ENCODE assay signal across 26 cellular contexts in genomic region chr22:44393066-44393465, GRCh38.
DNase-seq lines count a peak whose midpoint lies in the region; ATAC-seq and TF ChIP-seq lines count a peak whose summit lies in the region.
"Had no signal": no experiment of that assay in that cellular context is flagged by ENCODE, and none has a peak within 500 bp of the region (broad histone marks: within the 10 kb centered on the region; RNA-seq: fewer than 3 reads in every experiment).

No MANE protein-coding gene starts in this region.

- CTCF ChIA-PET in PC-3 (lab: Charles Lee) = no interaction called here

- H3K79me2 ChIP-seq in PC-3 (ENCODE audit: low read length) = no peaks in the 10 kb centered on the region

- peak overlapping the region; percentile 32; the same call in 1 of the 2 replicates for H3K4me2 ChIP-seq in PC-3 (ENCODE audit: low read length)
- H3K4me2 ChIP-seq: GM23338, KMS-11 had no signal

- ATAC-seq in PC-3 (no peak), left ventricle myocardium superior (no peak), sciatic nerve (no peak), HG03521 (IDR thresholded peaks at IDR 0.05; ENCODE audit: unreplicated experiment) (no peak)
- ATAC-seq: GM23338; naive thymus-derived CD4-positive, alpha-beta T cell; right cardiac atrium had no signal

- H3K4me3 ChIP-seq in PC-3 (ENCODE audit: low read length) = no peak overlapping the region
- H3K4me3 ChIP-seq: GM23338, ovary, tibial nerve had no signal

- no peak for TF ChIP-seq CTCF in PC-3 (conservative IDR thresholded peaks at IDR 0.05; ENCODE audit: low read depth, low read length)

- POLR2A ChIA-PET in PC-3 (lab: Charles Lee; ENCODE audit: unreplicated experiment) = no interaction called here

- intact Hi-C loops in PC-3 (cut with micrococcal nuclease) = no loop called here
- intact Hi-C loops in left ventricle myocardium superior (cut with micrococcal nuclease) = no loop called here
- intact Hi-C loops in sciatic nerve (cut with DNase I) = no loop called here

- H3K9me2 ChIP-seq in PC-3 (replicated peaks; ENCODE audit: low read length) = no peaks in the 10 kb centered on the region

- no peaks in the 10 kb centered on the region for H3K27me3 ChIP-seq in PC-3 (ENCODE audit: low read length)
- H3K27me3 ChIP-seq: ovary, tibial nerve had no signal

- H3K27ac ChIP-seq in PC-3 (ENCODE audit: low read length) = peak overlapping the region; percentile 42
- H3K27ac ChIP-seq: 22Rv1, KMS-11, ovary, tibial nerve had no signal

- no peaks in the 10 kb centered on the region for H3F3A ChIP-seq in PC-3 (ENCODE audit: low read length, unreplicated experiment)

- H3K9ac ChIP-seq in PC-3 (ENCODE audit: low read length) = no peak overlapping the region
- H3K9ac ChIP-seq: KMS-11 had no signal

- no peaks in the 10 kb centered on the region for H3K36me3 ChIP-seq in PC-3 (ENCODE audit: low read depth, low read length)
- H3K36me3 ChIP-seq: ovary, tibial nerve had no signal

- no TSS peak for BruUV-seq in PC-3 (replicated peaks; lab: Mats Ljungman, UMichigan)

- H3K9me3 ChIP-seq in PC-3 (ENCODE audit: low read length) = no peaks in the 10 kb centered on the region
- H3K9me3 ChIP-seq: ovary, tibial nerve had no signal

- peak; percentile 3 for DNase-seq in activated CD4-positive, CD25-positive, alpha-beta regulatory T cell treated with anti-CD3 and anti-CD28 coated beads, Interleukin-2, amount 50 U/mL, for 72 hours
- no peak for DNase-seq in activated CD4-positive, CD25-positive, alpha-beta regulatory T cell (lab: John Stamatoyannopoulos, UW)
- DNase-seq in PC-3 = no peak
- peak; percentile 10 for DNase-seq in left ventricle myocardium superior
- peak; percentile 45 for DNase-seq in sciatic nerve (ENCODE audit: low spot score)
- no peak for DNase-seq in NCI-H2196 treated with DMSO at 0.1 percent for 48 hours (lab: John Stamatoyannopoulos, UW; ENCODE audit: unreplicated experiment)
- DNase-seq in DMS153 (lab: John Stamatoyannopoulos, UW) = no peak
- DNase-seq: activated CD4-positive, alpha-beta T cell treated with anti-CD3 and anti-CD28 coated beads for 1 hour; activated CD8-positive, alpha-beta memory T cell treated with anti-CD3 and anti-CD28 coated beads for 24 hours; activated naive CD4-positive, alpha-beta T cell treated with Interleukin-2 at 50 U/mL for 16 hours; activated T-cell treated with anti-CD3 and anti-CD28 coated beads, Interleukin-2, amount 50 U/mL, for 1 hour; amygdala; GDM1; glutamatergic neuron; naive thymus-derived CD4-positive, alpha-beta T cell; NCI-H146; OCI-M1; SIG-M5; SW 1271 had no signal

- no peaks in the 10 kb centered on the region for H4K20me1 ChIP-seq in PC-3 (ENCODE audit: low read length)

- peaks cover 12% of the 10 kb centered on the region for H3K4me1 ChIP-seq in PC-3 (ENCODE audit: insufficient read depth, low read length)
- H3K4me1 ChIP-seq: tibial nerve had no signal

- no peak overlapping the region for H2AFZ ChIP-seq in PC-3 (ENCODE audit: low read length)
- H2AFZ ChIP-seq: GM23338 had no signal

Comparison
In these comparisons a context has a peak if more than half of its experiments do, and no peak if none do; other contexts are left out.
1. DNase-seq: peak in activated CD4-positive, CD25-positive, alpha-beta regulatory T cell treated with anti-CD3 and anti-CD28 coated beads, Interleukin-2, amount 50 U/mL, for 72 hours (single experiment), left ventricle myocardium superior (single experiment) and sciatic nerve (single experiment); none in activated CD4-positive, CD25-positive, alpha-beta regulatory T cell (0 of 4), PC-3 (single experiment), NCI-H2196 treated with DMSO at 0.1 percent for 48 hours (single experiment) and DMS153 (single experiment).